8 cellular contexts compared by ENCODE assay signal in the genomic region with DNA sequence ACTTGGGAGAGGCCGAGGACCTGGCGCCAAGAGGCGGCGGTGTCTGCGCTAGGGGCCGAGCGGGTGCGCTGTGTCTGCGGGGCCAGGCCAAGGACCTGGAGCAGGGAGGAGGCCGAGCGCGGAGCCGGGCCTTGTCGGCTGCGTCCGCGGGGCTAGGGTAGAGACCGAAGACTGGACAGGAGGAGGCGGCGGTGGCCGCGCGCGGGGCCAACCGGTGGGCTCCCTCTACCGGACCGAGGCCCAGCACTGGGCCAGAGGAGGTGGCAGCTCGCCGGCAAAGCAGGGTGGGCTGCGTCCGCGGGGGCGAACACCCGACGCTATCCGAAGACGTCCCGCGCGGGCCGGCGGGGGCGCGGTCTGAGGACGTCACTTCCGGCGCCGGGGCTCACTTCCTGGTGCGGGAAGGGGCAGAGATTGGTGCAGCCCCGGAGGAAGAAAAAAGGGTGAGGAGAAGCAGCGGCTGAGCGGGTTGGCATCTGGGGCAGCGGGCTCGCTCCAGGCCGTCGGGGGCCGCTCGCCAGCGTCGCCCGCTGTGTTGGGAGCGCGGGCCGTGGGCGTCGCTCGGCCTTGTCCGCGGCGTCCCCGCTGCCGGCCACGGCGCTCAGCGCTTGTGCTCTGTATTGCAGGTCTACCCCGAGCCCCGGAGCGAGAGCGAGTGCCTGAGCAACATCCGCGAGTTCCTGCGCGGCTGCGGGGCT. TPM values are rescaled to one million over a fixed set of nuclear protein-coding genes. Genes with fewer than 3 reads are reported as not detected.
DNase-seq lines count a peak whose midpoint lies in the region; ATAC-seq lines count a peak whose summit lies in the region.

No MANE protein-coding gene starts in this region.

- peak; percentile 82 to 83 for DNase-seq in AML-193 (lab: John Stamatoyannopoulos, UW)
- peak; percentile 8 for DNase-seq in NCI-H446 treated with DMSO at 0.1 percent for 48 hours (lab: John Stamatoyannopoulos, UW)
- peak; percentile 89 for DNase-seq in activated CD4-positive, alpha-beta T cell treated with anti-CD3 and anti-CD28 coated beads for 1 hour
- DNase-seq in cerebellum (ENCODE audit: low spot score): peak; percentile 94
- DNase-seq in kidney glomerular epithelial cell (lab: John Stamatoyannopoulos, UW): peak; percentile 78
- DNase-seq in stimulated activated CD4-positive, alpha-beta T cell treated with anti-CD3 and anti-CD28 coated beads, Interleukin-15, amount 100 ng/mL, for 48 hours (ENCODE audit: low read depth in 2 of 2): peak; percentile 86 to 92

- ATAC-seq in GM19035 (IDR thresholded peaks at IDR 0.05; ENCODE audit: unreplicated experiment) (peak; percentile 92), HG03342 (IDR thresholded peaks at IDR 0.05; ENCODE audit: unreplicated experiment) (peak; percentile 88)

RNA-seq across cellular contexts. Expression of gene ARHGEF7, which starts 38.3 kb away (rescaled TPM):
- 164 TPM for total RNA-seq in cerebellum

Comparison
In these comparisons a context has a peak if more than half of its experiments do, and no peak if none do; other contexts are left out.
1. Peak in every context shown above with its lines: DNase-seq and ATAC-seq.
2. DNase-seq: peak in every context shown above with its lines; median percentile 94 in cerebellum; 89 in activated CD4-positive, alpha-beta T cell treated with anti-CD3 and anti-CD28 coated beads for 1 hour; 89 in stimulated activated CD4-positive, alpha-beta T cell treated with anti-CD3 and anti-CD28 coated beads, Interleukin-15, amount 100 ng/mL, for 48 hours; 82 in AML-193; 78 in kidney glomerular epithelial cell; 8 in NCI-H446 treated with DMSO at 0.1 percent for 48 hours.